Comparison of ENCODE assay signal across 23 cellular contexts in genomic region chr10:117334921-117335320, GRCh38.
"Had no signal": no experiment of that assay in that cellular context is flagged by ENCODE, and none has a peak within 500 bp of the region (broad histone marks: within the 10 kb centered on the region; RNA-seq: fewer than 3 reads in every experiment).

No MANE protein-coding gene starts in this region.

- H3K27me3 ChIP-seq: esophagus muscularis mucosa, gastroesophageal sphincter, spleen, transverse colon had no signal

- H3K4me3 Mint-ChIP-seq: immature natural killer cell; naive thymus-derived CD4-positive, alpha-beta T cell; nephron progenitor cell; stimulated activated memory B cell treated with anti-CD40 and anti-IgM and Interleukin-4, amounts not matched to agents 10 μg/mL and 1 μg/mL and 100 μg/mL, for 72 hours; stimulated activated naive CD8-positive, alpha-beta T cell treated with anti-CD3 and anti-CD28 coated beads, Interleukin-15, Interleukin-2, amounts not matched to agents 100 ng/mL and 50 ng/mL, for 24 hours had no signal

- DNase-seq: effector memory CD4-positive, alpha-beta T cell; foreskin fibroblast; glutamatergic neuron; immature natural killer cell; left ventricle myocardium superior; mesendoderm; naive thymus-derived CD4-positive, alpha-beta T cell; nephron progenitor cell; posterior cingulate gyrus; spleen; stimulated activated CD4-positive, alpha-beta T cell treated with anti-CD3 and anti-CD28 coated beads, Interleukin-15, amount 100 ng/mL, for 24 hours; stimulated activated CD4-positive, alpha-beta T cell treated with anti-CD3 and anti-CD28 coated beads, Interleukin-1b, Interleukin-23, amount 100 ng/mL, for 48 hours; stimulated activated CD4-positive, alpha-beta T cell treated with anti-CD3 and anti-CD28 coated beads, Interleukin-4, amount 100 ng/mL, for 24 hours; transverse colon had no signal

- H3K27ac ChIP-seq: coronary artery, epithelial cell of prostate, esophagus muscularis mucosa, gastroesophageal sphincter, spleen, thoracic aorta, transverse colon had no signal

- H3K36me3 ChIP-seq: thoracic aorta had no signal

- ATAC-seq: gastroesophageal sphincter; left ventricle myocardium superior; naive thymus-derived CD4-positive, alpha-beta T cell; sciatic nerve; stimulated activated memory B cell treated with anti-CD40 and anti-IgM and Interleukin-4, amounts not matched to agents 10 μg/mL and 1 μg/mL and 100 μg/mL, for 72 hours had no signal

- H3K9me3 ChIP-seq: esophagus muscularis mucosa, thoracic aorta had no signal

- H3K27ac Mint-ChIP-seq: immature natural killer cell; naive thymus-derived CD4-positive, alpha-beta T cell; nephron progenitor cell; stimulated activated memory B cell treated with anti-CD40 and anti-IgM and Interleukin-4, amounts not matched to agents 10 μg/mL and 1 μg/mL and 100 μg/mL, for 72 hours; stimulated activated naive CD8-positive, alpha-beta T cell treated with anti-CD3 and anti-CD28 coated beads, Interleukin-15, Interleukin-2, amounts not matched to agents 100 ng/mL and 50 ng/mL, for 24 hours had no signal

- H3K4me3 ChIP-seq: coronary artery, esophagus muscularis mucosa, gastroesophageal sphincter, lung, spleen, thoracic aorta, transverse colon had no signal

- H3K27me3 Mint-ChIP-seq: naive thymus-derived CD4-positive, alpha-beta T cell; stimulated activated memory B cell treated with anti-CD40 and anti-IgM and Interleukin-4, amounts not matched to agents 10 μg/mL and 1 μg/mL and 100 μg/mL, for 72 hours; stimulated activated naive CD8-positive, alpha-beta T cell treated with anti-CD3 and anti-CD28 coated beads, Interleukin-15, Interleukin-2, amounts not matched to agents 100 ng/mL and 50 ng/mL, for 24 hours had no signal
